Comparison of ENCODE assay signal across 9 cellular contexts in the genomic region with DNA sequence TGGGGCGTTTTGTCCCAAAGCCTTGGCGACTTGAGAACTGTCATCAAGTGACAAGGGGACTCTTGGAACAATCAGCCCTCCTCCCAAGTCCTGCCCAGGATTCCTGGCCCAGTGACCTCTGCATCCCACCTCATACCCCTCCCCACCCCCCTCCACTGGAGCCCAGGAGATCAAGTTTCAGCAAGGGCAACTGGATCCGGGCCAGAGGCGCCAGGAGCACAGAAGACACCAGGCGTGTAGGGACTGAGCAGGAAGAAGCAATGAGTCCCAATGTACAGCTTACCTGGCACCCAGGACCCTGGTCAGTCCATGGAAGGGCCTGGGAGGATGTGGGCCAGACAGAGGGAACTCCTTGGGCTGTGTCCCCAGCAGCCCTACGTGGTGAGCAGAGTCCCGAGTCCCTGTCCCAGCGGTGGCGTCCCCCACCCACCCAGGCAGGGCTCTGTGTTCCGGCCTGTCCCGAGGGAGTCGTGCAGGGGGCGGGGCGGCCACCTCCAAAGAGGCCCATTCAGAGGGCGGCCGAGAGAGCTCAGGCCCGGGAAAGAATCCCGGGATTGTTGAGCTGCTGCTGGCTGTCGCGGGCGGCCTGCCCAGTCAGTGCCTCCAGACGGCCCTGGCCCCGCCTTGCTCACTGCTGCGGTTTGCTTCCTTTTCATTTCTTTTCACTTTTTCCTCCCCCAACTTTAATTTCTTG.
A peak's percentile ranks its signal among the peaks of the same experiment; 100 is the strongest.
DNase-seq lines count a peak whose midpoint lies in the region; ATAC-seq and TF ChIP-seq lines count a peak whose summit lies in the region.
"Had no signal": no experiment of that assay in that cellular context is flagged by ENCODE, and none has a peak within 500 bp of the region (broad histone marks: within the 10 kb centered on the region; RNA-seq: fewer than 3 reads in every experiment).

No MANE protein-coding gene starts in this region.

- WGBS in ectodermal cell, 2 experiments = 1% methylated on average over 24 of the region's 24 CpGs
- WGBS in lower leg skin, 2 donors = 19 to 26% methylated on average over 16 to 22 of the region's 24 CpGs

- ATAC-seq in thoracic aorta (ENCODE audit: insufficient number of reproducible peaks, low FRiP score, low read depth) = peak; percentile 84
- no peak for ATAC-seq in HG02763 (IDR thresholded peaks at IDR 0.05; ENCODE audit: unreplicated experiment)
- ATAC-seq in GM19455 (IDR thresholded peaks at IDR 0.05; ENCODE audit: unreplicated experiment) = no peak

- peak; percentile 48 for DNase-seq in NCI-H510A (lab: John Stamatoyannopoulos, UW)
- DNase-seq in NCI-H510A treated with DMSO at 0.1 percent for 48 hours (lab: John Stamatoyannopoulos, UW) = no peak
- peak; percentile 59 to 94 for DNase-seq in lower leg skin (ENCODE audit: low spot score in 2 of 2)
- peak; percentile 56 for DNase-seq in thoracic aorta (ENCODE audit: low spot score)
- DNase-seq in NCI-H774 (lab: John Stamatoyannopoulos, UW) = no peak
- DNase-seq: CD4-positive, CD25-positive, alpha-beta regulatory T cell had no signal

- H3K4me3 ChIP-seq in ectodermal cell (ENCODE audit: insufficient read depth, low read depth, low read length) = peak overlapping the region; percentile 29
- no peak overlapping the region for H3K4me3 ChIP-seq in lower leg skin (ENCODE audit: low read depth, poor library complexity, severe bottlenecking)
- H3K4me3 ChIP-seq in thoracic aorta = peak overlapping the region; percentile 35

- H3K27ac ChIP-seq in ectodermal cell (ENCODE audit: insufficient read depth, low read depth, low read length, poor library complexity, severe bottlenecking) = peak overlapping the region; percentile 91
- peak overlapping the region; percentile 85 for H3K27ac ChIP-seq in thoracic aorta

- intact Hi-C loops in lower leg skin (cut with DNase I; ENCODE audit: low total_unique reads) = no loop called here

- H3K4me1 ChIP-seq in ectodermal cell (ENCODE audit: control insufficient read depth, insufficient read depth, low read length) = peaks cover 59% of the 10 kb centered on the region
- H3K4me1 ChIP-seq in thoracic aorta (ENCODE audit: control insufficient read depth in 1 of 2, low read depth in 2 of 2) = peaks cover 27 to 42% of the 10 kb centered on the region in 2 donors

- H3K36me3 ChIP-seq in ectodermal cell (ENCODE audit: control insufficient read depth, insufficient read depth, low read length) = no peaks in the 10 kb centered on the region
- no peaks in the 10 kb centered on the region for H3K36me3 ChIP-seq in thoracic aorta

- no peak for TF ChIP-seq CTCF in lower leg skin (IDR thresholded peaks at IDR 0.05)
- no peak for TF ChIP-seq CTCF in thoracic aorta (IDR thresholded peaks at IDR 0.05)

- TF ChIP-seq POLR2A in lower leg skin (IDR thresholded peaks at IDR 0.05) = no peak

- H3K9me3 ChIP-seq in ectodermal cell (ENCODE audit: control insufficient read depth, low read length) = no peaks in the 10 kb centered on the region
- H3K9me3 ChIP-seq in thoracic aorta = no peaks in the 10 kb centered on the region

- no peaks in the 10 kb centered on the region for H3K27me3 ChIP-seq in ectodermal cell (ENCODE audit: control insufficient read depth, insufficient read depth, low read length, poor library complexity, severe bottlenecking)
- H3K27me3 ChIP-seq in thoracic aorta (replicated peaks; ENCODE audit: insufficient read depth) = no peaks in the 10 kb centered on the region

Comparison
In these comparisons a context has a peak if more than half of its experiments do, and no peak if none do; other contexts are left out.
1. DNase-seq: peak in NCI-H510A (single experiment), lower leg skin (2 of 2) and thoracic aorta (single experiment); none in NCI-H510A treated with DMSO at 0.1 percent for 48 hours (single experiment) and NCI-H774 (single experiment).